Comparison of ENCODE assay signal across 15 cellular contexts in genomic region chr15:60788514-60789091, GRCh38.
DNase-seq lines count a peak whose midpoint lies in the region; ATAC-seq and TF ChIP-seq lines count a peak whose summit lies in the region.
"Had no signal": no experiment of that assay in that cellular context is flagged by ENCODE, and none has a peak within 500 bp of the region (broad histone marks: within the 10 kb centered on the region; RNA-seq: fewer than 3 reads in every experiment).

No MANE protein-coding gene starts in this region.

- intact Hi-C loops in posterior vena cava (cut with DNase I): no loop called here

- no peaks in the 10 kb centered on the region for H3K27me3 ChIP-seq in endocrine pancreas (ENCODE audit: control insufficient read depth, insufficient read depth, low read length)
- H3K27me3 ChIP-seq: MG63, uterus had no signal

- peaks cover 13% of the 10 kb centered on the region for H3K9me3 Mint-ChIP-seq in activated T-cell treated with anti-CD3 and anti-CD28 coated beads, Interleukin-2, amount 50 U/mL, for 24 hours
- peaks cover 7% of the 10 kb centered on the region for H3K9me3 Mint-ChIP-seq in type B pancreatic cell

- peak overlapping the region; percentile 32 for H3K9ac ChIP-seq in endocrine pancreas (ENCODE audit: control insufficient read depth, insufficient read depth, low read length)

- no peaks in the 10 kb centered on the region for H3K36me3 ChIP-seq in endocrine pancreas (ENCODE audit: control insufficient read depth, insufficient read depth, low read length)
- H3K36me3 ChIP-seq: MG63, uterus had no signal

- no peak for DNase-seq in activated T-cell treated with anti-CD3 and anti-CD28 coated beads, Interleukin-2, amount 50 U/mL, for 24 hours
- no peak for DNase-seq in activated T-cell treated with anti-CD3 and anti-CD28 coated beads for 4 hours
- peak; percentile 71 for DNase-seq in NCI-H526 treated with DMSO at 0.1 percent for 48 hours (lab: John Stamatoyannopoulos, UW)
- DNase-seq in renal cortical epithelial cell (ENCODE audit: low read depth): peak; percentile 62
- no peak for DNase-seq in posterior vena cava (ENCODE audit: low spot score)
- DNase-seq in type B pancreatic cell (ENCODE audit: extremely low spot score, unreplicated experiment): no peak
- DNase-seq: MG63, NCI-H187 treated with DMSO at 0.1 percent for 48 hours, NCI-H510A treated with DMSO at 0.1 percent for 48 hours, OCI-M1 had no signal

- no peak for TF ChIP-seq CTCF in type B pancreatic cell (conservative IDR thresholded peaks at IDR 0.05)

- no peaks in the 10 kb centered on the region for H3K4me1 ChIP-seq in endocrine pancreas (ENCODE audit: control insufficient read depth, insufficient read depth, low read length)
- H3K4me1 ChIP-seq: uterus had no signal

- H3K36me3 Mint-ChIP-seq in activated T-cell treated with anti-CD3 and anti-CD28 coated beads, Interleukin-2, amount 50 U/mL, for 24 hours (ENCODE audit: low read depth): peaks cover 9% of the 10 kb centered on the region
- H3K36me3 Mint-ChIP-seq in type B pancreatic cell: peaks cover 6% of the 10 kb centered on the region

- peak overlapping the region; percentile 28 for H3K4me3 ChIP-seq in endocrine pancreas (ENCODE audit: control insufficient read depth, insufficient read depth, low read length)
- H3K4me3 ChIP-seq: MG63, uterus had no signal

- H3K27me3 Mint-ChIP-seq in activated T-cell treated with anti-CD3 and anti-CD28 coated beads, Interleukin-2, amount 50 U/mL, for 24 hours: no peaks in the 10 kb centered on the region
- peaks cover 20% of the 10 kb centered on the region for H3K27me3 Mint-ChIP-seq in type B pancreatic cell
- H3K27me3 Mint-ChIP-seq: central memory CD8-positive, alpha-beta T cell had no signal

- H3K4me3 Mint-ChIP-seq in activated T-cell treated with anti-CD3 and anti-CD28 coated beads, Interleukin-2, amount 50 U/mL, for 24 hours: no peak overlapping the region
- no peak overlapping the region for H3K4me3 Mint-ChIP-seq in type B pancreatic cell
- H3K4me3 Mint-ChIP-seq: central memory CD8-positive, alpha-beta T cell; neural crest cell had no signal

- no peaks in the 10 kb centered on the region for H3K9me3 ChIP-seq in endocrine pancreas (ENCODE audit: control insufficient read depth, low read length)

- peaks cover 70% of the 10 kb centered on the region for H3K4me1 Mint-ChIP-seq in activated T-cell treated with anti-CD3 and anti-CD28 coated beads, Interleukin-2, amount 50 U/mL, for 24 hours (ENCODE audit: low read depth)
- no peaks in the 10 kb centered on the region for H3K4me1 Mint-ChIP-seq in type B pancreatic cell (ENCODE audit: unreplicated experiment)
- H3K4me1 Mint-ChIP-seq: neural crest cell had no signal

- H3K27ac Mint-ChIP-seq in activated T-cell treated with anti-CD3 and anti-CD28 coated beads, Interleukin-2, amount 50 U/mL, for 24 hours: peak overlapping the region; percentile 66
- H3K27ac Mint-ChIP-seq in type B pancreatic cell: no peak overlapping the region

- no peak for ATAC-seq in HG03520 (IDR thresholded peaks at IDR 0.05; ENCODE audit: unreplicated experiment)

Comparison
In these comparisons a context has a peak if more than half of its experiments do, and no peak if none do; other contexts are left out.
1. DNase-seq: peak in NCI-H526 treated with DMSO at 0.1 percent for 48 hours (single experiment) and renal cortical epithelial cell (single experiment); none in activated T-cell treated with anti-CD3 and anti-CD28 coated beads, Interleukin-2, amount 50 U/mL, for 24 hours (single experiment), activated T-cell treated with anti-CD3 and anti-CD28 coated beads for 4 hours (single experiment), posterior vena cava (single experiment) and type B pancreatic cell (single experiment).